22 cellular contexts compared by ENCODE assay signal in the genomic region with DNA sequence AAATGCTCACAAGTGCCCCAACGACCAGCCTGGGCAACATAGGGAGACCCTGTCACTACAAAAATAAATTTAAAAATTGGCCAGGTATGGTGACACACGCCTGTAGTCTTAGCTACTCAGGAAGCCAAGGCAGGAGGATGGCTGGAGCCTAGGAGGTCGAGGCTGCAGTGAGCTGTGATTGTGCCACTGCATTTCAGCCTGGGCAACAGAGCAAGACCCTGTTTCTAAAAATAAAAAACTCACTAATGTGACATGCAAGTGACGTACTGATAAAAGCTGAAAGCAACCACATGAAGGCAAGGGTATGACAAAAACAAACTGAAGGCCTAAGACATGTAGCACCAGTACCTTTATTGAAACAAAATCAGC.
DNase-seq lines count a peak whose midpoint lies in the region; ATAC-seq and TF ChIP-seq lines count a peak whose summit lies in the region.
"Had no signal": no experiment of that assay in that cellular context is flagged by ENCODE, and none has a peak within 500 bp of the region (broad histone marks: within the 10 kb centered on the region; RNA-seq: fewer than 3 reads in every experiment).

No MANE protein-coding gene starts in this region.

- no peak for DNase-seq in activated naive CD4-positive, alpha-beta T cell treated with anti-CD3 and anti-CD28 coated beads for 36 hours
- DNase-seq in activated naive CD4-positive, alpha-beta T cell (lab: John Stamatoyannopoulos, UW) = no peak
- DNase-seq in WTC11 (ENCODE audit: low spot score) (no peak), gastrocnemius medialis (no peak), thyroid gland (no peak), OCI-LY7 (ENCODE audit: low spot score) (no peak), ovary (no peak), cardiac septum (ENCODE audit: low spot score) (no peak)
- DNase-seq: Caco-2; CD4-positive, CD25-positive, alpha-beta regulatory T cell; CD8-positive, alpha-beta T cell; DMS 273 treated with DMSO at 0.1 percent for 48 hours; DMS79; EL; GDM1; GOT3 had no signal

- intact Hi-C loops in activated naive CD4-positive, alpha-beta T cell treated with anti-CD3 and anti-CD28 coated beads for 36 hours (cut with micrococcal nuclease) = no loop called here
- intact Hi-C loops in gastrocnemius medialis (cut with DNase I; ENCODE audit: low total_unique reads) = no loop called here
- intact Hi-C loops in thyroid gland (cut with DNase I) = no loop called here
- intact Hi-C loops in OCI-LY7 (cut with micrococcal nuclease; ENCODE audit: unreplicated experiment) = no loop called here
- intact Hi-C loops in ovary (cut with DNase I) = no loop called here
- intact Hi-C loops in cardiac septum (cut with DNase I) = no loop called here

- H3K36me3 ChIP-seq in gastrocnemius medialis (peaks cover 0 to 27% of the 10 kb centered on the region in 2 donors), thyroid gland (peaks cover 17 to 18% of the 10 kb centered on the region in 2 donors), OCI-LY7 (ENCODE audit: insufficient read depth, low read length) (no peaks in the 10 kb centered on the region), ovary (no peaks in the 10 kb centered on the region)
- H3K36me3 ChIP-seq: HAP-1 had no signal

- no peak overlapping the region for H3K4me2 ChIP-seq in OCI-LY7 (ENCODE audit: low read length)
- H3K4me2 ChIP-seq: BLaER1 had no signal

- ATAC-seq in WTC11 (no peak), gastrocnemius medialis (no peak)
- ATAC-seq: CD8-positive, alpha-beta T cell; GM12878 had no signal

- H3K27me3 Mint-ChIP-seq in activated naive CD4-positive, alpha-beta T cell treated with anti-CD3 and anti-CD28 coated beads for 36 hours (ENCODE audit: low read depth) = no peaks in the 10 kb centered on the region
- H3K27me3 Mint-ChIP-seq in WTC11 (ENCODE audit: low read depth) = no peaks in the 10 kb centered on the region
- H3K27me3 Mint-ChIP-seq: B cell; CD4-positive, CD25-positive, alpha-beta regulatory T cell had no signal

- no peaks in the 10 kb centered on the region for H3K9me3 Mint-ChIP-seq in activated naive CD4-positive, alpha-beta T cell treated with anti-CD3 and anti-CD28 coated beads for 36 hours
- peaks cover 3% of the 10 kb centered on the region; the same call in 1 of the 2 replicates for H3K9me3 Mint-ChIP-seq in WTC11
- H3K9me3 Mint-ChIP-seq: CD8-positive, alpha-beta T cell had no signal

- in situ Hi-C loops in gastrocnemius medialis (cut with MboI; ENCODE audit: low sequenced_read_pairs in 4 of 4) = no loop called here

- H3K27me3 ChIP-seq in gastrocnemius medialis (no peaks in the 10 kb centered on the region), thyroid gland (no peaks in the 10 kb centered on the region), ovary (no peaks in the 10 kb centered on the region)
- H3K27me3 ChIP-seq: BLaER1 had no signal

- H3K79me2 ChIP-seq in OCI-LY7 (ENCODE audit: insufficient read depth, low read depth, low read length) = no peaks in the 10 kb centered on the region

- no peak for TF ChIP-seq POLR2A in gastrocnemius medialis (IDR thresholded peaks at IDR 0.05)
- no peak for TF ChIP-seq POLR2A in thyroid gland (IDR thresholded peaks at IDR 0.05)
- TF ChIP-seq POLR2A in ovary (IDR thresholded peaks at IDR 0.05) = no peak

- H3K9me3 ChIP-seq in gastrocnemius medialis = no peaks in the 10 kb centered on the region
- no peaks in the 10 kb centered on the region for H3K9me3 ChIP-seq in thyroid gland
- no peaks in the 10 kb centered on the region for H3K9me3 ChIP-seq in OCI-LY7 (ENCODE audit: low read length)
- H3K9me3 ChIP-seq in ovary = no peaks in the 10 kb centered on the region
- H3K9me3 ChIP-seq: Caco-2, HAP-1 had no signal

- TF ChIP-seq CTCF in WTC11 (IDR thresholded peaks at IDR 0.05) (no peak), gastrocnemius medialis (IDR thresholded peaks at IDR 0.05 in 4 of 5, conservative IDR thresholded peaks at IDR 0.05 in 1 of 5) (no peak), thyroid gland (IDR thresholded peaks at IDR 0.05) (no peak), OCI-LY7 (conservative IDR thresholded peaks at IDR 0.05; ENCODE audit: low read length) (no peak), ovary (IDR thresholded peaks at IDR 0.05) (no peak)

- peak overlapping the region; percentile 46 for H3K27ac Mint-ChIP-seq in activated naive CD4-positive, alpha-beta T cell treated with anti-CD3 and anti-CD28 coated beads for 36 hours
- H3K27ac Mint-ChIP-seq in WTC11 = no peak overlapping the region
- H3K27ac Mint-ChIP-seq: B cell; CD4-positive, CD25-positive, alpha-beta regulatory T cell; CD8-positive, alpha-beta T cell had no signal

- no peaks in the 10 kb centered on the region for H3K36me3 Mint-ChIP-seq in activated naive CD4-positive, alpha-beta T cell treated with anti-CD3 and anti-CD28 coated beads for 36 hours (ENCODE audit: low read depth)
- peaks cover 85% of the 10 kb centered on the region for H3K36me3 Mint-ChIP-seq in WTC11
- H3K36me3 Mint-ChIP-seq: CD4-positive, CD25-positive, alpha-beta regulatory T cell; CD8-positive, alpha-beta T cell had no signal

- BruUV-seq in OCI-LY7 (replicated peaks; lab: Mats Ljungman, UMichigan) = no TSS peak

- H3K4me3 ChIP-seq in gastrocnemius medialis (no peak overlapping the region), thyroid gland (replicated peaks in 1 of 3) (no peak overlapping the region), OCI-LY7 (ENCODE audit: low read depth, low read length, poor library complexity, severe bottlenecking) (no peak overlapping the region), ovary (no peak overlapping the region)
- H3K4me3 ChIP-seq: BLaER1, GM12878, HAP-1 had no signal

- POLR2A ChIA-PET in WTC11 (lab: Charles Lee) = no interaction called here
- POLR2A ChIA-PET in OCI-LY7 (lab: Charles Lee) = no interaction called here

- WGBS in thyroid gland, 2 donors = 79 to 81% methylated on average over 4 of the region's 4 CpGs
- 88 to 97% (median 92%) methylated on average over 4 of the region's 4 CpGs for WGBS in ovary, 3 donors

- no peak for TF ChIP-seq EP300 in ovary (IDR thresholded peaks at IDR 0.05)

- H3K9me2 ChIP-seq in OCI-LY7 (ENCODE audit: insufficient read depth, low read length) = no peaks in the 10 kb centered on the region

- CTCF ChIA-PET in activated naive CD4-positive, alpha-beta T cell treated with anti-CD3 and anti-CD28 coated beads for 36 hours (lab: Charles Lee) = interaction anchor here (0.6 to 0.7 kb wide), 2 partner anchors 44 to 1834 kb away, joined by 3 read pairs; no protein-coding TSS in a partner anchor
- CTCF ChIA-PET in WTC11 (lab: Charles Lee) = no interaction called here
- CTCF ChIA-PET in OCI-LY7 (lab: Charles Lee; ENCODE audit: unreplicated experiment) = no interaction called here

- H3K4me3 Mint-ChIP-seq in activated naive CD4-positive, alpha-beta T cell treated with anti-CD3 and anti-CD28 coated beads for 36 hours = no peak overlapping the region
- H3K4me3 Mint-ChIP-seq in WTC11 = no peak overlapping the region
- H3K4me3 Mint-ChIP-seq: B cell; CD4-positive, CD25-positive, alpha-beta regulatory T cell; CD8-positive, alpha-beta T cell had no signal

- no peaks in the 10 kb centered on the region for H4K20me1 ChIP-seq in OCI-LY7 (ENCODE audit: insufficient read depth, low read length)
- H4K20me1 ChIP-seq: BLaER1 had no signal

- no peaks in the 10 kb centered on the region for H3K4me1 Mint-ChIP-seq in activated naive CD4-positive, alpha-beta T cell treated with anti-CD3 and anti-CD28 coated beads for 36 hours (ENCODE audit: low read depth)
- H3K4me1 Mint-ChIP-seq in WTC11 = no peaks in the 10 kb centered on the region
- H3K4me1 Mint-ChIP-seq: CD4-positive, CD25-positive, alpha-beta regulatory T cell had no signal

- H2AFZ ChIP-seq in OCI-LY7 (ENCODE audit: low read length) = no peak overlapping the region

- H3K27ac ChIP-seq in gastrocnemius medialis (peak overlapping the region in 3 of 4 donors; percentile 25 to 88 (median 79)), thyroid gland (peak overlapping the region; percentile 81 to 97 (median 90)), OCI-LY7 (ENCODE audit: low read depth, low read length, poor library complexity, severe bottlenecking) (no peak overlapping the region), ovary (no peak overlapping the region)
- H3K27ac ChIP-seq: 22Rv1, BLaER1, C4-2B had no signal

- H3K4me1 ChIP-seq in gastrocnemius medialis (peaks cover 34 to 43% of the 10 kb centered on the region in 2 donors), thyroid gland (peaks cover 47 to 53% of the 10 kb centered on the region in 2 donors), OCI-LY7 (ENCODE audit: insufficient read depth, low read length, poor library complexity, severe bottlenecking) (no peaks in the 10 kb centered on the region), ovary (ENCODE audit: insufficient read depth) (no peaks in the 10 kb centered on the region)
- H3K4me1 ChIP-seq: Caco-2, HAP-1 had no signal

TF ChIP-seq in WTC11, 78 proteins besides CTCF, POLR2A, EP300 and RAD21:
- TF ChIP-seq ZNF121 (CRISPR knock-in tag; IDR thresholded peaks at IDR 0.05) = peak; percentile 77; the same call in 1 of the 2 replicates
- no peak for TF ChIP-seq NFATC4 (CRISPR knock-in tag; IDR thresholded peaks at IDR 0.05)

Comparison
In these comparisons a context has a peak if more than half of its experiments do, and no peak if none do; other contexts are left out.
1. H3K27ac ChIP-seq: peak in gastrocnemius medialis (3 of 4) and thyroid gland (3 of 3); none in OCI-LY7 (single experiment) and ovary (0 of 2).